ENCODE assay signal across 8 cellular contexts in the genomic region with DNA sequence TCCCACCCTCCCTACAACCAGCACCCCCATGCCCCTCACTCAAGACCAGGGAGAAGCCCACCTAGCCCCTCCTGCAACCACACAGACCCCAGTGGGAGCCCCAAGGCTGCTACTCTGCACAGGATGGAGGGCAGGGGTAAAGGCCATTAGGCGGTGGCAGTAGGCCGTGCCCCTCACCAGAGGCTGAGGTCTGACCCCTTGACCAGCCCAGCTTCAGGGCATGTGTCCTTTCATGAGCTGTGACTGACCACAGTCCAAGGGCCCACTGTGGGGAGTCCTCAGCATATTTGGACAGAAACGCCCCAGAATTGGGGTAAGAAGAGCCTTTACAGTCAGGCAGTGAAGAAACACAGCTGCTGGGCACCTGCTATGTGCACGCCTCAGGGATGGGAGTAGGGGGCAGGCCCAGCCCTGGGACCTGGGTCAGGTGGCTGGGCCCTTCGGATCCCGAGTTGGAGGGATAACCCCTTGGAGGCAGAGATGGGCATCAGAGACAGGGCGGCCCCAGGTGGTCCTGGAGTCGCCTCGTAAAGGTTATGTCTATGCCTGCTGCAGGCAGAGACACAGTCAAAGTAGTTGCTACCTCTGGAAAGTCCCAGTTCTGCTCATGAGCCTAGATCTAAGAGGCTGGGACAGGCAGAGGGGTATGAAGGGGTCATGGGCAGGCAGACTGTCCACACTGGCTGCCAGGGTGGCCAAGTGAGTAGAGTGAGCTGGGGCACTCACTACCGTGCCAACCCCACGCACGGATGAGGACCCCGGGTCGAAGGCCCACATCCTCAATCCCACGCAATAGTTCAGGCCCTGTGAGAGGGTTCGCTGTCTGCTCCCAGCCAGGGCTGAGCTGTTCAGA. TPM values are rescaled to one million over a fixed set of nuclear protein-coding genes. Genes with fewer than 3 reads are reported as not detected.
DNase-seq lines count a peak whose midpoint lies in the region; ATAC-seq and TF ChIP-seq lines count a peak whose summit lies in the region.

No MANE protein-coding gene starts in this region.

- no peak for ATAC-seq in HG03378 (IDR thresholded peaks at IDR 0.05; ENCODE audit: unreplicated experiment)

- H3K4me3 ChIP-seq in AG09309 (ENCODE audit: control insufficient read depth, low read depth, low read length) (peak overlapping the region; percentile 89), NB4 (ENCODE audit: low read depth, low read length) (peak overlapping the region; percentile 82), coronary artery (peak overlapping the region; percentile 98)

- no peak for TF ChIP-seq POLR2A in NB4 (IDR thresholded peaks at IDR 0.05; ENCODE audit: extremely low read depth, insufficient read length)

- DNase-seq in AG09309 (ENCODE audit: low read depth) (no peak), NB4 (ENCODE audit: low read depth) (peak; percentile 48), coronary artery (ENCODE audit: low spot score) (no peak), SW480 (ENCODE audit: low spot score) (no peak), G401 (ENCODE audit: low spot score) (no peak), midbrain (lab: John Stamatoyannopoulos, UW) (no peak)

- TF ChIP-seq CTCF in AG09309 (IDR thresholded peaks at IDR 0.05; ENCODE audit: control insufficient read depth, insufficient read depth, low read depth, low read length, missing control alignments), result no peak
- TF ChIP-seq CTCF in NB4 (IDR thresholded peaks at IDR 0.05; ENCODE audit: low read depth, low read length), result no peak
- TF ChIP-seq CTCF in coronary artery (IDR thresholded peaks at IDR 0.05), result no peak
- no peak for TF ChIP-seq CTCF in nephron (IDR thresholded peaks at IDR 0.05; ENCODE audit: unreplicated experiment in 3 of 3)

- H3K36me3 Mint-ChIP-seq in nephron (ENCODE audit: low read depth), result peaks cover 16% of the 10 kb centered on the region

- no peaks in the 10 kb centered on the region for H3K27me3 Mint-ChIP-seq in nephron (ENCODE audit: low read depth)

- in situ Hi-C loops in G401 (cut with HindIII; ENCODE audit: low sequenced_read_pairs), result no loop called here

- H3K27ac Mint-ChIP-seq in nephron, result peak overlapping the region; percentile 100

- no peaks in the 10 kb centered on the region for H3K9me3 Mint-ChIP-seq in nephron

- peak overlapping the region; percentile 97 to 99 (median 98) for H3K4me3 Mint-ChIP-seq in nephron

- peaks cover 30% of the 10 kb centered on the region for H3K4me1 Mint-ChIP-seq in nephron

- H3K27ac ChIP-seq in coronary artery, result peak overlapping the region; percentile 94 to 99

RNA-seq across cellular contexts. Expression of a gene that starts 1.5 kb away (rescaled TPM):
- total RNA-seq in G401 (2014; rRNA removed; shearing (Covaris generic)), result 2,081 and 2,975 TPM in 2 replicates

RNA-seq across cellular contexts. Expression of a gene that starts 4.7 kb away (rescaled TPM):
- total RNA-seq in G401 (2014; rRNA removed; shearing (Covaris generic)), result 9.2 and 9.6 TPM in 2 replicates

RNA-seq across cellular contexts. Expression of a gene that starts 9.9 kb away (rescaled TPM):
- not detected in 2 replicates for total RNA-seq in G401 (2014; rRNA removed; shearing (Covaris generic))

RNA-seq across cellular contexts. Expression of a gene that starts 22.9 kb away (rescaled TPM):
- total RNA-seq in G401 (2014; rRNA removed; shearing (Covaris generic)), result 25.8 and 60.2 TPM in 2 replicates

RNA-seq across cellular contexts. Expression of a gene that starts 23.0 kb away (rescaled TPM):
- 1.2 and 4.7 TPM in 2 replicates for total RNA-seq in G401 (2014; rRNA removed; shearing (Covaris generic))
